In genomic region chr4:131381055-131381454, GRCh38 we compare ENCODE assay signal across 1 cellular context.
TF ChIP-seq lines count a peak whose summit lies in the region.

No MANE protein-coding gene starts in this region.

TF ChIP-seq in K562, 482 proteins besides CTCF, POLR2A, EP300 and RAD21 (continued from another document):
- TF ChIP-seq ARID3A (IDR thresholded peaks at IDR 0.05; ENCODE audit: borderline replicate concordance, low read depth, low read length) = no peak
- TF ChIP-seq NFIC (IDR thresholded peaks at IDR 0.05) = no peak
- TF ChIP-seq NR2C2 (CRISPR knock-in tag; IDR thresholded peaks at IDR 0.05) = no peak
- no peak for TF ChIP-seq NR2C2 (tag; IDR thresholded peaks at IDR 0.05)
- TF ChIP-seq CEBPG (CRISPR knock-in tag; IDR thresholded peaks at IDR 0.05) = no peak
- no peak for TF ChIP-seq CEBPG (tag; conservative IDR thresholded peaks at IDR 0.05 in 1 of 2, IDR thresholded peaks at IDR 0.05 in 1 of 2)
- no peak for TF ChIP-seq CREM (IDR thresholded peaks at IDR 0.05; ENCODE audit: low read depth)
- no peak for TF ChIP-seq MYBL2 (IDR thresholded peaks at IDR 0.05; ENCODE audit: low read depth)
- TF ChIP-seq MYBL2 (CRISPR knock-in tag; IDR thresholded peaks at IDR 0.05; ENCODE audit: borderline replicate concordance) = no peak
- no peak for TF ChIP-seq RCOR1 (IDR thresholded peaks at IDR 0.05; ENCODE audit: borderline replicate concordance in 1 of 2, low read depth in 2 of 2, low read length in 2 of 2)
- TF ChIP-seq EZH2 (IDR thresholded peaks at IDR 0.05; ENCODE audit: borderline replicate concordance, low read depth, low read length) = no peak
- no peak for TF ChIP-seq PHTF2 (CRISPR knock-in tag; IDR thresholded peaks at IDR 0.05)
- peak; percentile 40; the same call in 1 of the 2 replicates for TF ChIP-seq MAFG (tag; conservative IDR thresholded peaks at IDR 0.05)
- no peak for TF ChIP-seq HES1 (IDR thresholded peaks at IDR 0.05; ENCODE audit: low read depth)
- no peak for TF ChIP-seq ZNF121 (CRISPR knock-in tag; conservative IDR thresholded peaks at IDR 0.05)
- TF ChIP-seq PRMT5 (CRISPR knock-in tag; IDR thresholded peaks at IDR 0.05) = no peak
- no peak for TF ChIP-seq E2F6 (IDR thresholded peaks at IDR 0.05; ENCODE audit: borderline replicate concordance in 1 of 2, extremely low read depth in 1 of 2, insufficient read depth in 1 of 2, insufficient read length in 1 of 2, low read depth in 1 of 2, low read length in 1 of 2, poor library complexity in 1 of 2, severe bottlenecking in 1 of 2)
- no peak for TF ChIP-seq PHF20 (IDR thresholded peaks at IDR 0.05; ENCODE audit: partially characterized antibody)
- TF ChIP-seq ZNF274 (IDR thresholded peaks at IDR 0.05; ENCODE audit: borderline replicate concordance, low read depth, low read length) = no peak
- no peak for TF ChIP-seq GTF2A2 (tag; IDR thresholded peaks at IDR 0.05)
- no peak for TF ChIP-seq NFE2 (IDR thresholded peaks at IDR 0.05; ENCODE audit: low read depth)
- TF ChIP-seq BACH1 (tag; IDR thresholded peaks at IDR 0.05) = no peak
- no peak for TF ChIP-seq ZNF507 (tag; conservative IDR thresholded peaks at IDR 0.05)
- no peak for TF ChIP-seq ZNF77 (CRISPR knock-in tag; IDR thresholded peaks at IDR 0.05)
- TF ChIP-seq TCF7 (IDR thresholded peaks at IDR 0.05; ENCODE audit: borderline replicate concordance) = no peak
- TF ChIP-seq DACH1 (IDR thresholded peaks at IDR 0.05; ENCODE audit: partially characterized antibody) = peak; percentile 85
- no peak for TF ChIP-seq JUND (IDR thresholded peaks at IDR 0.05; ENCODE audit: borderline replicate concordance, low read depth, low read length)
- no peak for TF ChIP-seq JUND (tag; IDR thresholded peaks at IDR 0.05; ENCODE audit: borderline replicate concordance, low read depth, low read length)
- TF ChIP-seq HDGF (IDR thresholded peaks at IDR 0.05) = no peak
- TF ChIP-seq KLF16 (IDR thresholded peaks at IDR 0.05) = no peak
- TF ChIP-seq USF2 (CRISPR knock-in tag; IDR thresholded peaks at IDR 0.05) = no peak
- TF ChIP-seq KAT2B (IDR thresholded peaks at IDR 0.05; ENCODE audit: low read depth, low read length) = no peak
- TF ChIP-seq KDM4B (IDR thresholded peaks at IDR 0.05; ENCODE audit: borderline replicate concordance in 2 of 2, low read depth in 1 of 2) = no peak
- no peak for TF ChIP-seq TSHZ1 (CRISPR knock-in tag; IDR thresholded peaks at IDR 0.05)
- no peak for TF ChIP-seq RBM14 (IDR thresholded peaks at IDR 0.05; ENCODE audit: borderline replicate concordance, insufficient read depth, low read depth, low read length)
- peak; percentile 73 for TF ChIP-seq ZNF316 (IDR thresholded peaks at IDR 0.05)
- TF ChIP-seq MAFF (IDR thresholded peaks at IDR 0.05; ENCODE audit: low read length) = peak; percentile 30; the same call in 1 of the 2 replicates
- TF ChIP-seq ZNF436 (CRISPR knock-in tag; IDR thresholded peaks at IDR 0.05) = no peak
